Comparison of ENCODE assay signal across 38 cellular contexts in the genomic region with DNA sequence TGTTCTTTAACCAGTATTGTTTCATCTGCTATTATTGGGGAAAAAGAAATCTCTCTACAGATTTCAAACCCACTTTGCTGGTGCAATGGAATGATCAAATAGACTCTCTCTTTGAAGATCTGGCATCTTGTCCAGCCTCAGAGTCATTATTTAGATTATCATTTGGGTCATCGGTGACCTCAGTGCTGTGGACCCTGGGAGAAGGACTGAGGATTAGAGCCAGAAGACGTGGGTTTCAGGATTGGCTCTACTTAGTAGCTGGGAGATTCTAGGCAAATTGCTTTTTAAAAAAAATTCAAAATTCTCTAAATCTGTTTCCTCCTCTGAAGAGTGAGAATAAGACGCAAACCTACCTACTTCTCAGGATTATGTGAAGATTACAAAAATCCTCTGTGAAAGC.
"Had no signal": no experiment of that assay in that cellular context is flagged by ENCODE, and none has a peak within 500 bp of the region (broad histone marks: within the 10 kb centered on the region; RNA-seq: fewer than 3 reads in every experiment).

No MANE protein-coding gene starts in this region.

- H3K9me3 Mint-ChIP-seq: activated naive CD8-positive, alpha-beta T cell treated with anti-CD3 and anti-CD28 coated beads, Interleukin-2, amount 50 U/mL, for 24 hours; central memory CD8-positive, alpha-beta T cell had no signal

- H3K4me1 Mint-ChIP-seq: activated naive CD4-positive, alpha-beta T cell treated with anti-CD3 and anti-CD28 coated beads, Interleukin-2, amount 10 ng/mL, durations not matched to agents 7 days and 5 days; activated naive CD4-positive, alpha-beta T cell treated with anti-CD3 and anti-CD28 coated beads, Interleukin-2, amount 50 U/mL, for 24 hours; activated naive CD8-positive, alpha-beta T cell treated with anti-CD3 and anti-CD28 coated beads for 36 hours; activated naive CD8-positive, alpha-beta T cell treated with anti-CD3 and anti-CD28 coated beads, Interleukin-2, amount 10 ng/mL, durations not matched to agents 7 days and 5 days; activated naive CD8-positive, alpha-beta T cell treated with anti-CD3 and anti-CD28 coated beads, Interleukin-2, amount 50 U/mL, for 24 hours; activated T-helper 17 cell treated with anti-CD3 and anti-CD28 coated beads, Interleukin-2, amount 50 U/mL, for 72 hours; brain; central memory CD8-positive, alpha-beta T cell had no signal

- H3K4me1 ChIP-seq: ascending aorta, body of pancreas, breast epithelium had no signal

- H3K4me3 ChIP-seq: adrenal gland, ascending aorta, body of pancreas, breast epithelium, cardiac muscle cell had no signal

- H3K27me3 ChIP-seq: adrenal gland, ascending aorta, body of pancreas, brain microvascular endothelial cell, breast epithelium, cardiac muscle cell had no signal

- H3K36me3 ChIP-seq: adrenal gland, ascending aorta, brain microvascular endothelial cell, breast epithelium, cardiac muscle cell had no signal

- H3K9me3 ChIP-seq: adrenal gland, ascending aorta, body of pancreas, breast epithelium had no signal

- ATAC-seq: activated naive CD4-positive, alpha-beta T cell treated with anti-CD3 and anti-CD28 coated beads, Interleukin-2, amount 50 U/mL, for 72 hours; activated naive CD8-positive, alpha-beta T cell treated with anti-CD3 and anti-CD28 coated beads, Interleukin-2, amount 50 U/mL, for 24 hours; activated T-cell treated with anti-CD3 and anti-CD28 coated beads, Interleukin-2, amount 50 U/mL, for 4 hours; activated T-cell treated with anti-CD3 and anti-CD28 coated beads, Interleukin-2, amount 50 U/mL, for 72 hours; activated T-helper 17 cell treated with anti-CD3 and anti-CD28 coated beads, Interleukin-2, amount 50 U/mL, for 72 hours; body of pancreas had no signal

- H3K27ac ChIP-seq: adrenal gland, ascending aorta, body of pancreas, brain microvascular endothelial cell, breast epithelium, cardiac muscle cell had no signal

- H3K27ac Mint-ChIP-seq: activated naive CD4-positive, alpha-beta T cell treated with anti-CD3 and anti-CD28 coated beads for 36 hours; activated naive CD4-positive, alpha-beta T cell treated with anti-CD3 and anti-CD28 coated beads, Interleukin-2, amount 50 U/mL, for 24 hours; activated naive CD8-positive, alpha-beta T cell; activated naive CD8-positive, alpha-beta T cell treated with anti-CD3 and anti-CD28 coated beads for 36 hours; activated naive CD8-positive, alpha-beta T cell treated with anti-CD3 and anti-CD28 coated beads, Interleukin-2, amount 10 ng/mL, durations not matched to agents 7 days and 5 days; activated naive CD8-positive, alpha-beta T cell treated with anti-CD3 and anti-CD28 coated beads, Interleukin-2, amount 50 U/mL, for 24 hours; activated T-cell treated with anti-CD3 and anti-CD28 coated beads, Interleukin-2, amount 50 U/mL, for 24 hours; activated T-cell treated with anti-CD3 and anti-CD28 coated beads, Interleukin-2, amount 50 U/mL, for 72 hours; activated T-helper 1 cell treated with anti-CD3 and anti-CD28 coated beads, Interleukin-12 subunit alpha, Interleukin-12 subunit beta, Interleukin-2, Interleukin-4 antibody, amounts not matched to agents 30 ng/mL and 10 ng/mL and 1 ng/mL, durations not matched to agents 14 hours and 24 hours and 36 hours; activated T-helper 17 cell treated with anti-CD3 and anti-CD28 coated beads, Interleukin-2, amount 50 U/mL, for 72 hours; activated T-helper 2 cell treated with anti-CD3 and anti-CD28 coated beads, Interferon-gamma antibody, Interleukin-2, Interleukin-4, amounts not matched to agents 10 μg/mL and 5 μg/mL and 100 μg/mL, durations not matched to agents 14 hours and 24 hours and 36 hours; brain had no signal

- DNase-seq: activated effector memory CD4-positive, alpha-beta T cell treated with anti-CD3 and anti-CD28 coated beads, Interleukin-2, amount 50 U/mL, for 16 hours; activated effector memory CD4-positive, alpha-beta T cell treated with Interleukin-2 at 50 U/mL for 16 hours; activated gamma-delta T cell; activated gamma-delta T cell treated with Interleukin-2 at 50 U/mL for 16 hours; activated naive CD4-positive, alpha-beta T cell; activated naive CD4-positive, alpha-beta T cell treated with anti-CD3 and anti-CD28 coated beads for 36 hours; activated naive CD4-positive, alpha-beta T cell treated with anti-CD3 and anti-CD28 coated beads, Interleukin-2, amount 10 ng/mL, durations not matched to agents 7 days and 5 days; activated naive CD4-positive, alpha-beta T cell treated with anti-CD3 and anti-CD28 coated beads, Interleukin-2, amount 50 U/mL, for 16 hours; activated naive CD4-positive, alpha-beta T cell treated with Interleukin-2 at 50 U/mL for 16 hours; activated naive CD8-positive, alpha-beta T cell treated with anti-CD3 and anti-CD28 coated beads for 36 hours; activated naive CD8-positive, alpha-beta T cell treated with anti-CD3 and anti-CD28 coated beads, Interleukin-2, amount 10 ng/mL, durations not matched to agents 7 days and 5 days; activated naive CD8-positive, alpha-beta T cell treated with anti-CD3 and anti-CD28 coated beads, Interleukin-2, amount 50 U/mL, for 24 hours; activated T-cell treated with anti-CD3 and anti-CD28 coated beads, Interleukin-2, amount 50 U/mL, for 1 hour; activated T-cell treated with anti-CD3 and anti-CD28 coated beads, Interleukin-2, amount 50 U/mL, for 24 hours; activated T-cell treated with anti-CD3 and anti-CD28 coated beads, Interleukin-2, amount 50 U/mL, for 4 hours; activated T-cell treated with anti-CD3 and anti-CD28 coated beads, Interleukin-2, amount 50 U/mL, for 48 hours; activated T-cell treated with anti-CD3 and anti-CD28 coated beads, Interleukin-2, amount 50 U/mL, for 72 hours; adrenal gland; amniotic stem cell; amygdala; anterior cingulate cortex; aorta; body of pancreas; brain microvascular endothelial cell; caudate nucleus; central memory CD4-positive, alpha-beta T cell; cerebellar nuclear complex had no signal

- H3K4me3 Mint-ChIP-seq: activated naive CD4-positive, alpha-beta T cell treated with anti-CD3 and anti-CD28 coated beads for 36 hours; activated naive CD4-positive, alpha-beta T cell treated with anti-CD3 and anti-CD28 coated beads, Interleukin-2, amount 10 ng/mL, durations not matched to agents 7 days and 5 days; activated naive CD4-positive, alpha-beta T cell treated with anti-CD3 and anti-CD28 coated beads, Interleukin-2, amount 50 U/mL, for 24 hours; activated naive CD8-positive, alpha-beta T cell; activated naive CD8-positive, alpha-beta T cell treated with anti-CD3 and anti-CD28 coated beads for 36 hours; activated naive CD8-positive, alpha-beta T cell treated with anti-CD3 and anti-CD28 coated beads, Interleukin-2, amount 10 ng/mL, durations not matched to agents 7 days and 5 days; activated naive CD8-positive, alpha-beta T cell treated with anti-CD3 and anti-CD28 coated beads, Interleukin-2, amount 50 U/mL, for 24 hours; activated T-cell treated with anti-CD3 and anti-CD28 coated beads, Interleukin-2, amount 50 U/mL, for 24 hours; activated T-cell treated with anti-CD3 and anti-CD28 coated beads, Interleukin-2, amount 50 U/mL, for 4 hours; activated T-cell treated with anti-CD3 and anti-CD28 coated beads, Interleukin-2, amount 50 U/mL, for 72 hours; activated T-helper 1 cell treated with anti-CD3 and anti-CD28 coated beads, Interleukin-12 subunit alpha, Interleukin-12 subunit beta, Interleukin-2, Interleukin-4 antibody, amounts not matched to agents 30 ng/mL and 10 ng/mL and 1 ng/mL, durations not matched to agents 14 hours and 24 hours and 36 hours; activated T-helper 17 cell treated with anti-CD3 and anti-CD28 coated beads, Interleukin-2, amount 50 U/mL, for 72 hours; brain; central memory CD8-positive, alpha-beta T cell had no signal

- H3K36me3 Mint-ChIP-seq: activated naive CD4-positive, alpha-beta T cell treated with anti-CD3 and anti-CD28 coated beads, Interleukin-2, amount 10 ng/mL, durations not matched to agents 7 days and 5 days; activated naive CD4-positive, alpha-beta T cell treated with anti-CD3 and anti-CD28 coated beads, Interleukin-2, amount 50 U/mL, for 24 hours; activated naive CD8-positive, alpha-beta T cell; activated naive CD8-positive, alpha-beta T cell treated with anti-CD3 and anti-CD28 coated beads for 36 hours; activated naive CD8-positive, alpha-beta T cell treated with anti-CD3 and anti-CD28 coated beads, Interleukin-2, amount 10 ng/mL, durations not matched to agents 7 days and 5 days; brain had no signal

- H3K27me3 Mint-ChIP-seq: activated naive CD4-positive, alpha-beta T cell treated with anti-CD3 and anti-CD28 coated beads, Interleukin-2, amount 10 ng/mL, durations not matched to agents 7 days and 5 days; activated naive CD4-positive, alpha-beta T cell treated with anti-CD3 and anti-CD28 coated beads, Interleukin-2, amount 50 U/mL, for 24 hours; activated naive CD8-positive, alpha-beta T cell treated with anti-CD3 and anti-CD28 coated beads for 36 hours; activated naive CD8-positive, alpha-beta T cell treated with anti-CD3 and anti-CD28 coated beads, Interleukin-2, amount 10 ng/mL, durations not matched to agents 7 days and 5 days; activated naive CD8-positive, alpha-beta T cell treated with anti-CD3 and anti-CD28 coated beads, Interleukin-2, amount 50 U/mL, for 24 hours; brain had no signal
